In genomic region chr3:13582366-13583250, GRCh38 we compare ENCODE assay signal across 1 cellular context.
TF ChIP-seq lines count a peak whose summit lies in the region.

No MANE protein-coding gene starts in this region.

TF ChIP-seq in K562, 482 proteins besides CTCF, POLR2A, EP300 and RAD21 (continued from another document):
- TF ChIP-seq, protein P1, sequence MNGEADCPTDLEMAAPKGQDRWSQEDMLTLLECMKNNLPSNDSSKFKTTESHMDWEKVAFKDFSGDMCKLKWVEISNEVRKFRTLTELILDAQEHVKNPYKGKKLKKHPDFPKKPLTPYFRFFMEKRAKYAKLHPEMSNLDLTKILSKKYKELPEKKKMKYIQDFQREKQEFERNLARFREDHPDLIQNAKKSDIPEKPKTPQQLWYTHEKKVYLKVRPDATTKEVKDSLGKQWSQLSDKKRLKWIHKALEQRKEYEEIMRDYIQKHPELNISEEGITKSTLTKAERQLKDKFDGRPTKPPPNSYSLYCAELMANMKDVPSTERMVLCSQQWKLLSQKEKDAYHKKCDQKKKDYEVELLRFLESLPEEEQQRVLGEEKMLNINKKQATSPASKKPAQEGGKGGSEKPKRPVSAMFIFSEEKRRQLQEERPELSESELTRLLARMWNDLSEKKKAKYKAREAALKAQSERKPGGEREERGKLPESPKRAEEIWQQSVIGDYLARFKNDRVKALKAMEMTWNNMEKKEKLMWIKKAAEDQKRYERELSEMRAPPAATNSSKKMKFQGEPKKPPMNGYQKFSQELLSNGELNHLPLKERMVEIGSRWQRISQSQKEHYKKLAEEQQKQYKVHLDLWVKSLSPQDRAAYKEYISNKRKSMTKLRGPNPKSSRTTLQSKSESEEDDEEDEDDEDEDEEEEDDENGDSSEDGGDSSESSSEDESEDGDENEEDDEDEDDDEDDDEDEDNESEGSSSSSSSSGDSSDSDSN (IDR thresholded peaks at IDR 0.05; ENCODE audit: borderline replicate concordance in 1 of 2, low read depth in 2 of 2, low read length in 2 of 2), result no peak
- TF ChIP-seq TAF9B (IDR thresholded peaks at IDR 0.05; ENCODE audit: partially characterized antibody), result no peak
- TF ChIP-seq, protein P2, sequence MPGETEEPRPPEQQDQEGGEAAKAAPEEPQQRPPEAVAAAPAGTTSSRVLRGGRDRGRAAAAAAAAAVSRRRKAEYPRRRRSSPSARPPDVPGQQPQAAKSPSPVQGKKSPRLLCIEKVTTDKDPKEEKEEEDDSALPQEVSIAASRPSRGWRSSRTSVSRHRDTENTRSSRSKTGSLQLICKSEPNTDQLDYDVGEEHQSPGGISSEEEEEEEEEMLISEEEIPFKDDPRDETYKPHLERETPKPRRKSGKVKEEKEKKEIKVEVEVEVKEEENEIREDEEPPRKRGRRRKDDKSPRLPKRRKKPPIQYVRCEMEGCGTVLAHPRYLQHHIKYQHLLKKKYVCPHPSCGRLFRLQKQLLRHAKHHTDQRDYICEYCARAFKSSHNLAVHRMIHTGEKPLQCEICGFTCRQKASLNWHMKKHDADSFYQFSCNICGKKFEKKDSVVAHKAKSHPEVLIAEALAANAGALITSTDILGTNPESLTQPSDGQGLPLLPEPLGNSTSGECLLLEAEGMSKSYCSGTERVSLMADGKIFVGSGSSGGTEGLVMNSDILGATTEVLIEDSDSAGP (CRISPR knock-in tag; IDR thresholded peaks at IDR 0.05), result no peak
- TF ChIP-seq PHB2 (IDR thresholded peaks at IDR 0.05; ENCODE audit: low read depth), result no peak
- TF ChIP-seq SIRT6 (IDR thresholded peaks at IDR 0.05; ENCODE audit: low read depth, low read length), result no peak
- no peak for TF ChIP-seq RUNX1 (IDR thresholded peaks at IDR 0.05; ENCODE audit: low read depth)
- peak; percentile 92 for TF ChIP-seq SMARCA5 (IDR thresholded peaks at IDR 0.05)
- TF ChIP-seq ARID1B (IDR thresholded peaks at IDR 0.05), result no peak
- no peak for TF ChIP-seq ETV5 (CRISPR knock-in tag; IDR thresholded peaks at IDR 0.05; ENCODE audit: low read depth)
- TF ChIP-seq SNAPC5 (CRISPR knock-in tag; IDR thresholded peaks at IDR 0.05), result no peak
- TF ChIP-seq ZFP36 (IDR thresholded peaks at IDR 0.05; ENCODE audit: low read depth, low read length, partially characterized antibody), result peak; percentile 85
- no peak for TF ChIP-seq KDM2B (CRISPR knock-in tag; IDR thresholded peaks at IDR 0.05)
- TF ChIP-seq LEF1 (IDR thresholded peaks at IDR 0.05), result no peak
- peak; percentile 69; the same call in 1 of the 2 replicates for TF ChIP-seq HDAC2 (IDR thresholded peaks at IDR 0.05)
- TF ChIP-seq KLF13 (tag; IDR thresholded peaks at IDR 0.05; ENCODE audit: borderline replicate concordance, low read depth), result no peak
- TF ChIP-seq MTF1 (CRISPR knock-in tag; IDR thresholded peaks at IDR 0.05; ENCODE audit: borderline replicate concordance), result no peak
- peak; percentile 76 to 86 for TF ChIP-seq KDM1A (IDR thresholded peaks at IDR 0.05)
- TF ChIP-seq, protein P3, sequence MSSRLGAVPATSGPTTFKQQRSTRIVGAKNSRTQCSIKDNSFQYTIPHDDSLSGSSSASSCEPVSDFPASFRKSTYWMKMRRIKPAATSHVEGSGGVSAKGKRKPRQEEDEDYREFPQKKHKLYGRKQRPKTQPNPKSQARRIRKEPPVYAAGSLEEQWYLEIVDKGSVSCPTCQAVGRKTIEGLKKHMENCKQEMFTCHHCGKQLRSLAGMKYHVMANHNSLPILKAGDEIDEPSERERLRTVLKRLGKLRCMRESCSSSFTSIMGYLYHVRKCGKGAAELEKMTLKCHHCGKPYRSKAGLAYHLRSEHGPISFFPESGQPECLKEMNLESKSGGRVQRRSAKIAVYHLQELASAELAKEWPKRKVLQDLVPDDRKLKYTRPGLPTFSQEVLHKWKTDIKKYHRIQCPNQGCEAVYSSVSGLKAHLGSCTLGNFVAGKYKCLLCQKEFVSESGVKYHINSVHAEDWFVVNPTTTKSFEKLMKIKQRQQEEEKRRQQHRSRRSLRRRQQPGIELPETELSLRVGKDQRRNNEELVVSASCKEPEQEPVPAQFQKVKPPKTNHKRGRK (tag; IDR thresholded peaks at IDR 0.05), result no peak
- no peak for TF ChIP-seq GTF2A2 (tag; IDR thresholded peaks at IDR 0.05)
- peak in 1 of 2 experiments; percentile 51; a peak in 1 of 3 replicates for TF ChIP-seq CBX3 (IDR thresholded peaks at IDR 0.05; ENCODE audit: borderline replicate concordance in 1 of 2, low read length in 2 of 2)
- no peak for TF ChIP-seq PHF21A (IDR thresholded peaks at IDR 0.05; ENCODE audit: borderline replicate concordance, low read depth)
- no peak for TF ChIP-seq ZEB2 (IDR thresholded peaks at IDR 0.05)
- TF ChIP-seq ZSCAN29 (IDR thresholded peaks at IDR 0.05), result no peak
- TF ChIP-seq CHD4 (IDR thresholded peaks at IDR 0.05; ENCODE audit: insufficient read depth, insufficient replicate concordance, low read depth, low read length, poor library complexity, severe bottlenecking), result peak; percentile 35
- no peak for TF ChIP-seq CREM (IDR thresholded peaks at IDR 0.05; ENCODE audit: low read depth)
- no peak for TF ChIP-seq ZFX (CRISPR knock-in tag; IDR thresholded peaks at IDR 0.05)
- no peak for TF ChIP-seq ZNF699 (CRISPR knock-in tag; IDR thresholded peaks at IDR 0.05; ENCODE audit: insufficient replicate concordance)
- TF ChIP-seq, protein P4, sequence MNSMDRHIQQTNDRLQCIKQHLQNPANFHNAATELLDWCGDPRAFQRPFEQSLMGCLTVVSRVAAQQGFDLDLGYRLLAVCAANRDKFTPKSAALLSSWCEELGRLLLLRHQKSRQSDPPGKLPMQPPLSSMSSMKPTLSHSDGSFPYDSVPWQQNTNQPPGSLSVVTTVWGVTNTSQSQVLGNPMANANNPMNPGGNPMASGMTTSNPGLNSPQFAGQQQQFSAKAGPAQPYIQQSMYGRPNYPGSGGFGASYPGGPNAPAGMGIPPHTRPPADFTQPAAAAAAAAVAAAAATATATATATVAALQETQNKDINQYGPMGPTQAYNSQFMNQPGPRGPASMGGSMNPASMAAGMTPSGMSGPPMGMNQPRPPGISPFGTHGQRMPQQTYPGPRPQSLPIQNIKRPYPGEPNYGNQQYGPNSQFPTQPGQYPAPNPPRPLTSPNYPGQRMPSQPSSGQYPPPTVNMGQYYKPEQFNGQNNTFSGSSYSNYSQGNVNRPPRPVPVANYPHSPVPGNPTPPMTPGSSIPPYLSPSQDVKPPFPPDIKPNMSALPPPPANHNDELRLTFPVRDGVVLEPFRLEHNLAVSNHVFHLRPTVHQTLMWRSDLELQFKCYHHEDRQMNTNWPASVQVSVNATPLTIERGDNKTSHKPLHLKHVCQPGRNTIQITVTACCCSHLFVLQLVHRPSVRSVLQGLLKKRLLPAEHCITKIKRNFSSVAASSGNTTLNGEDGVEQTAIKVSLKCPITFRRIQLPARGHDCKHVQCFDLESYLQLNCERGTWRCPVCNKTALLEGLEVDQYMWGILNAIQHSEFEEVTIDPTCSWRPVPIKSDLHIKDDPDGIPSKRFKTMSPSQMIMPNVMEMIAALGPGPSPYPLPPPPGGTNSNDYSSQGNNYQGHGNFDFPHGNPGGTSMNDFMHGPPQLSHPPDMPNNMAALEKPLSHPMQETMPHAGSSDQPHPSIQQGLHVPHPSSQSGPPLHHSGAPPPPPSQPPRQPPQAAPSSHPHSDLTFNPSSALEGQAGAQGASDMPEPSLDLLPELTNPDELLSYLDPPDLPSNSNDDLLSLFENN (IDR thresholded peaks at IDR 0.05; ENCODE audit: low read depth in 2 of 2, low read length in 2 of 2), result no peak
- no peak for TF ChIP-seq SRSF7 (optimal IDR thresholded peaks at IDR 0.05; ENCODE audit: low read depth, low read length)
- TF ChIP-seq DPF2 (IDR thresholded peaks at IDR 0.05), result no peak
- TF ChIP-seq BCOR (IDR thresholded peaks at IDR 0.05), result peak; percentile 94
- no peak for TF ChIP-seq ZNF583 (CRISPR knock-in tag; IDR thresholded peaks at IDR 0.05)
- TF ChIP-seq RFX5 (IDR thresholded peaks at IDR 0.05; ENCODE audit: low read depth, low read length), result no peak
- peak; percentile 81 for TF ChIP-seq ADNP (tag; IDR thresholded peaks at IDR 0.05)
- TF ChIP-seq, protein P5, sequence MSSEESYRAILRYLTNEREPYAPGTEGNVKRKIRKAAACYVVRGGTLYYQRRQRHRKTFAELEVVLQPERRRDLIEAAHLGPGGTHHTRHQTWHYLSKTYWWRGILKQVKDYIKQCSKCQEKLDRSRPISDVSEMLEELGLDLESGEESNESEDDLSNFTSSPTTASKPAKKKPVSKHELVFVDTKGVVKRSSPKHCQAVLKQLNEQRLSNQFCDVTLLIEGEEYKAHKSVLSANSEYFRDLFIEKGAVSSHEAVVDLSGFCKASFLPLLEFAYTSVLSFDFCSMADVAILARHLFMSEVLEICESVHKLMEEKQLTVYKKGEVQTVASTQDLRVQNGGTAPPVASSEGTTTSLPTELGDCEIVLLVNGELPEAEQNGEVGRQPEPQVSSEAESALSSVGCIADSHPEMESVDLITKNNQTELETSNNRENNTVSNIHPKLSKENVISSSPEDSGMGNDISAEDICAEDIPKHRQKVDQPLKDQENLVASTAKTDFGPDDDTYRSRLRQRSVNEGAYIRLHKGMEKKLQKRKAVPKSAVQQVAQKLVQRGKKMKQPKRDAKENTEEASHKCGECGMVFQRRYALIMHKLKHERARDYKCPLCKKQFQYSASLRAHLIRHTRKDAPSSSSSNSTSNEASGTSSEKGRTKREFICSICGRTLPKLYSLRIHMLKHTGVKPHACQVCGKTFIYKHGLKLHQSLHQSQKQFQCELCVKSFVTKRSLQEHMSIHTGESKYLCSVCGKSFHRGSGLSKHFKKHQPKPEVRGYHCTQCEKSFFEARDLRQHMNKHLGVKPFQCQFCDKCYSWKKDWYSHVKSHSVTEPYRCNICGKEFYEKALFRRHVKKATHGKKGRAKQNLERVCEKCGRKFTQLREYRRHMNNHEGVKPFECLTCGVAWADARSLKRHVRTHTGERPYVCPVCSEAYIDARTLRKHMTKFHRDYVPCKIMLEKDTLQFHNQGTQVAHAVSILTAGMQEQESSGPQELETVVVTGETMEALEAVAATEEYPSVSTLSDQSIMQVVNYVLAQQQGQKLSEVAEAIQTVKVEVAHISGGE (CRISPR knock-in tag; IDR thresholded peaks at IDR 0.05), result no peak
- TF ChIP-seq HMGXB4 (CRISPR knock-in tag; IDR thresholded peaks at IDR 0.05), result no peak
- no peak for TF ChIP-seq ZKSCAN3 (CRISPR knock-in tag; IDR thresholded peaks at IDR 0.05)
- peak; percentile 67; the same call in 1 of the 2 replicates for TF ChIP-seq CBX1 (IDR thresholded peaks at IDR 0.05; ENCODE audit: low read depth)
- no peak for TF ChIP-seq CXXC5 (CRISPR knock-in tag; IDR thresholded peaks at IDR 0.05)
- TF ChIP-seq CREB1 (IDR thresholded peaks at IDR 0.05), result no peak
- no peak for TF ChIP-seq CREB1 (CRISPR knock-in tag; IDR thresholded peaks at IDR 0.05)
- no peak for TF ChIP-seq ZNF780A (CRISPR knock-in tag; IDR thresholded peaks at IDR 0.05)
- no peak for TF ChIP-seq YBX1 (IDR thresholded peaks at IDR 0.05)
- TF ChIP-seq FOXP1 (CRISPR knock-in tag; IDR thresholded peaks at IDR 0.05), result no peak
- no peak for TF ChIP-seq ZNF253 (CRISPR knock-in tag; conservative IDR thresholded peaks at IDR 0.05)
- TF ChIP-seq PTBP1 (IDR thresholded peaks at IDR 0.05; ENCODE audit: low read depth, low read length), result peak; percentile 35; the same call in 1 of the 2 replicates
- TF ChIP-seq RCOR1 (IDR thresholded peaks at IDR 0.05; ENCODE audit: borderline replicate concordance in 1 of 2, low read depth in 2 of 2, low read length in 2 of 2), result peak in 1 of 2 experiments; percentile 85; a peak in 2 of 4 replicates
- peak; percentile 91 for TF ChIP-seq RBM25 (IDR thresholded peaks at IDR 0.05; ENCODE audit: low read depth, low read length, severe bottlenecking)
- no peak for TF ChIP-seq OTX1 (CRISPR knock-in tag; IDR thresholded peaks at IDR 0.05)
- TF ChIP-seq POLR2AphosphoS5 (IDR thresholded peaks at IDR 0.05; ENCODE audit: control insufficient read depth, insufficient read depth, low read depth, low read length), result no peak
- no peak for TF ChIP-seq ZNF282 (CRISPR knock-in tag; IDR thresholded peaks at IDR 0.05)
- TF ChIP-seq, protein P6, sequence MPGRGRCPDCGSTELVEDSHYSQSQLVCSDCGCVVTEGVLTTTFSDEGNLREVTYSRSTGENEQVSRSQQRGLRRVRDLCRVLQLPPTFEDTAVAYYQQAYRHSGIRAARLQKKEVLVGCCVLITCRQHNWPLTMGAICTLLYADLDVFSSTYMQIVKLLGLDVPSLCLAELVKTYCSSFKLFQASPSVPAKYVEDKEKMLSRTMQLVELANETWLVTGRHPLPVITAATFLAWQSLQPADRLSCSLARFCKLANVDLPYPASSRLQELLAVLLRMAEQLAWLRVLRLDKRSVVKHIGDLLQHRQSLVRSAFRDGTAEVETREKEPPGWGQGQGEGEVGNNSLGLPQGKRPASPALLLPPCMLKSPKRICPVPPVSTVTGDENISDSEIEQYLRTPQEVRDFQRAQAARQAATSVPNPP (IDR thresholded peaks at IDR 0.05; ENCODE audit: borderline replicate concordance, insufficient read depth, insufficient read length), result no peak
- TF ChIP-seq DIDO1 (tag; IDR thresholded peaks at IDR 0.05; ENCODE audit: low read depth), result no peak
- TF ChIP-seq ZNF263 (CRISPR knock-in tag; IDR thresholded peaks at IDR 0.05; ENCODE audit: borderline replicate concordance), result no peak
- TF ChIP-seq ZNF740 (CRISPR knock-in tag; IDR thresholded peaks at IDR 0.05), result 0 out of 2 replicates have a peak, but pooled peaks have one; percentile 22
- no peak for TF ChIP-seq ZNF740 (tag; IDR thresholded peaks at IDR 0.05)
